In the genomic region with DNA sequence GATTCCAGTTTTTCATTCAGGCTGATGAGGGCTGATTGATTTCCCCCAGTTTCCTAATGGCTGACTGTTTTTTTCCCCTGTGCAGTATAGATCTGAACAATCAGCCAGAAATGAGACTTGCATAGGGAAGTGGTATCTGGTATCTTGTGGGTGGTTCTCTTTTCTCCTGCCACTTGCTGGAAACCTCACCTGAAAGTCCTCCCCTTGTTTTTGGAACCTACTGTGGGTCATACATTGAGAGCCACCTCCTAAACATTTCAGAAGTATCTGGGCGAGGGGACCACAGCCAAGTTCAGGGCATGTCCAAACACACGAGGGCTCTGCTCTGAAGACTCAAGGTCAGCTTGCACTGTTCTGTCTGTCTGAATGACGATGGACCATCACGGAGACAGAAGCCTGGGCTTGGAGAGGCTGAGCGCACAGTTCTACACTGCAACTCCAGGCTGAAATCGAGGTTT, we compare ENCODE assay signal across 14 cellular contexts. TPM values are rescaled to one million over a fixed set of nuclear protein-coding genes. Genes with fewer than 3 reads are reported as not detected.
DNase-seq lines count a peak whose midpoint lies in the region; ATAC-seq lines count a peak whose summit lies in the region.
"Had no signal": no experiment of that assay in that cellular context is flagged by ENCODE, and none has a peak within 500 bp of the region (broad histone marks: within the 10 kb centered on the region; RNA-seq: fewer than 3 reads in every experiment).

No MANE protein-coding gene starts in this region.

- H3K4me3 Mint-ChIP-seq in activated T-helper 1 cell treated with anti-CD3 and anti-CD28 coated beads, Interleukin-12 subunit alpha, Interleukin-12 subunit beta, Interleukin-2, Interleukin-4 antibody, amounts not matched to agents 30 ng/mL and 10 ng/mL and 1 ng/mL, durations not matched to agents 14 hours and 24 hours and 36 hours: no peak overlapping the region
- H3K4me3 Mint-ChIP-seq: CD8-positive, alpha-beta T cell had no signal

- H3K4me1 Mint-ChIP-seq in activated T-helper 1 cell treated with anti-CD3 and anti-CD28 coated beads, Interleukin-12 subunit alpha, Interleukin-12 subunit beta, Interleukin-2, Interleukin-4 antibody, amounts not matched to agents 30 ng/mL and 10 ng/mL and 1 ng/mL, durations not matched to agents 14 hours and 24 hours and 36 hours (ENCODE audit: low read depth): peaks cover 42% of the 10 kb centered on the region

- H3K36me3 Mint-ChIP-seq in activated T-helper 1 cell treated with anti-CD3 and anti-CD28 coated beads, Interleukin-12 subunit alpha, Interleukin-12 subunit beta, Interleukin-2, Interleukin-4 antibody, amounts not matched to agents 30 ng/mL and 10 ng/mL and 1 ng/mL, durations not matched to agents 14 hours and 24 hours and 36 hours (ENCODE audit: low read depth): peaks cover 8% of the 10 kb centered on the region
- H3K36me3 Mint-ChIP-seq: CD8-positive, alpha-beta T cell had no signal

- H3K9me3 Mint-ChIP-seq in activated T-helper 1 cell treated with anti-CD3 and anti-CD28 coated beads, Interleukin-12 subunit alpha, Interleukin-12 subunit beta, Interleukin-2, Interleukin-4 antibody, amounts not matched to agents 30 ng/mL and 10 ng/mL and 1 ng/mL, durations not matched to agents 14 hours and 24 hours and 36 hours: peaks cover 4% of the 10 kb centered on the region
- H3K9me3 Mint-ChIP-seq: CD8-positive, alpha-beta T cell had no signal

- peak; percentile 44 for DNase-seq in CD1c-positive myeloid dendritic cell (ENCODE audit: extremely low spot score)
- DNase-seq in activated T-helper 1 cell treated with anti-CD3 and anti-CD28 coated beads, Interleukin-12 subunit alpha, Interleukin-12 subunit beta, Interleukin-2, Interleukin-4 antibody, amounts not matched to agents 30 ng/mL and 10 ng/mL and 1 ng/mL, durations not matched to agents 14 hours and 24 hours and 36 hours (ENCODE audit: low spot score): no peak
- DNase-seq in activated CD8-positive, alpha-beta memory T cell treated with anti-CD3 and anti-CD28 coated beads, Interleukin-2, amount 50 U/mL, for 4 hours: no peak
- no peak for DNase-seq in retina
- DNase-seq in GOT3 (lab: John Stamatoyannopoulos, UW): no peak
- DNase-seq: activated naive CD4-positive, alpha-beta T cell treated with anti-CD3 and anti-CD28 coated beads, Interleukin-2, amount 50 U/mL, for 16 hours; left lung; NCI-H1436 had no signal

- H3K27ac Mint-ChIP-seq in activated T-helper 1 cell treated with anti-CD3 and anti-CD28 coated beads, Interleukin-12 subunit alpha, Interleukin-12 subunit beta, Interleukin-2, Interleukin-4 antibody, amounts not matched to agents 30 ng/mL and 10 ng/mL and 1 ng/mL, durations not matched to agents 14 hours and 24 hours and 36 hours: peak overlapping the region; percentile 68
- H3K27ac Mint-ChIP-seq: CD8-positive, alpha-beta T cell had no signal

- peak; percentile 71 for ATAC-seq in GM18907 (IDR thresholded peaks at IDR 0.05; ENCODE audit: unreplicated experiment)
- peak; percentile 72 for ATAC-seq in HG02973 (IDR thresholded peaks at IDR 0.05; ENCODE audit: unreplicated experiment)
- no peak for ATAC-seq in GM21825 (IDR thresholded peaks at IDR 0.05; ENCODE audit: unreplicated experiment)
- ATAC-seq: CD8-positive, alpha-beta T cell; esophagus mucosa; left lung; SK-N-SH treated with all-trans-retinoic acid at 6 μM for 48 hours had no signal

- intact Hi-C loops in activated T-helper 1 cell treated with anti-CD3 and anti-CD28 coated beads, Interleukin-12 subunit alpha, Interleukin-12 subunit beta, Interleukin-2, Interleukin-4 antibody, amounts not matched to agents 30 ng/mL and 10 ng/mL and 1 ng/mL, durations not matched to agents 14 hours and 24 hours and 36 hours (cut with micrococcal nuclease): loop anchor here (1.0 kb wide), 2 partner anchors 9 to 68 kb away; no protein-coding TSS in a partner anchor

- peaks cover 7% of the 10 kb centered on the region for H3K27me3 Mint-ChIP-seq in activated T-helper 1 cell treated with anti-CD3 and anti-CD28 coated beads, Interleukin-12 subunit alpha, Interleukin-12 subunit beta, Interleukin-2, Interleukin-4 antibody, amounts not matched to agents 30 ng/mL and 10 ng/mL and 1 ng/mL, durations not matched to agents 14 hours and 24 hours and 36 hours (ENCODE audit: insufficient read depth)

RNA-seq across cellular contexts. Expression of a gene that starts 19.3 kb away (rescaled TPM):
- total RNA-seq in activated T-helper 1 cell treated with anti-CD3 and anti-CD28 coated beads, Interleukin-12 subunit alpha, Interleukin-12 subunit beta, Interleukin-2, Interleukin-4 antibody, amounts not matched to agents 30 ng/mL and 10 ng/mL and 1 ng/mL, durations not matched to agents 14 hours and 24 hours and 36 hours: 0.16 and 0.47 TPM in 2 replicates
